In the genomic region with DNA sequence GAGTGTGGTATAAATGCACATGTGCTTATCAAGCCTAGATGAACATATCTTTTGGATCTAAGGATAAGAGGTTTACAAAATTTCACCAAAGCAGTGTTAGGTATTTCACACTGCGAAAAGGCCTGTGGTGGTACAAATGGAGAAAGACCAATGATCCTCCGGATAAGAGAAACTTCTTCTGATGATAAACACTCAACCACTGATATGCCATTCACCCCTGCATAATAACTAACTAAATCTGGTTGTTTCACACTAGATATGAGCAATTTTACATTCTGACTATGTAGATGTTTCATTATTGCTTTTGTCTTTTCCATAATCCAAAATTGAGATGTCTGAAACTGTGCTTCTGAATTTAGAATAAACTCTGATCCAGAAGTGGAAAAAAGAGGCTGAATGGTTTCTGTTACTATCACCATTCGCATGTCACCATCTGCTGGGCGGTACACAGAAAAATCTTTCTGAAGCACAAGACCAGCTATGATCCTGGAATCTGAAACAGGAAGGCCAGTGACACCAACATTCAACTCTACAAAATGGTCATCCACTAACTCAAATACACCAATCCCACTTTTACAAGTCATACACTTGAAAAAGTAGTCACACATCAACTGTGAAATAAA, we compare ENCODE assay signal across 8 cellular contexts. TPM values are rescaled to one million over a fixed set of nuclear protein-coding genes. Genes with fewer than 3 reads are reported as not detected.
DNase-seq lines count a peak whose midpoint lies in the region; ATAC-seq and TF ChIP-seq lines count a peak whose summit lies in the region.

No MANE protein-coding gene starts in this region.

- H3K9me2 ChIP-seq in OCI-LY7 (ENCODE audit: insufficient read depth, low read length) = no peaks in the 10 kb centered on the region; the same call in 1 of the 2 replicates

- in situ Hi-C loops in brain microvascular endothelial cell (cut with HindIII; ENCODE audit: low pct_ligation_motif_present, low sequenced_read_pairs) = loop anchor here (25.0 kb wide), 1 partner anchor 260 kb away; the partner anchor contains the start of gene NAP1L1

- peak overlapping the region in 2 of 5 donors; percentile 84 to 85 for H3K9ac ChIP-seq in subcutaneous abdominal adipose tissue (ENCODE audit: low read length in 5 of 5)

- H2AFZ ChIP-seq in OCI-LY7 (ENCODE audit: low read length) = peak overlapping the region; percentile 89; the same call in 1 of the 2 replicates

- H3K27me3 ChIP-seq in brain microvascular endothelial cell (replicated peaks) (no peaks in the 10 kb centered on the region), kidney epithelial cell (ENCODE audit: control insufficient read depth, insufficient read depth, low read length) (no peaks in the 10 kb centered on the region), subcutaneous abdominal adipose tissue (ENCODE audit: control insufficient read depth in 5 of 5, insufficient read depth in 4 of 5, low read length in 5 of 5) (no peaks in the 10 kb centered on the region)

- peak overlapping the region; percentile 74 for H3K4me3 ChIP-seq in OCI-LY7 (ENCODE audit: low read depth, low read length, poor library complexity, severe bottlenecking)
- H3K4me3 ChIP-seq in brain microvascular endothelial cell (ENCODE audit: low read depth, low read length) = peak overlapping the region; percentile 88
- H3K4me3 ChIP-seq in kidney epithelial cell (ENCODE audit: low read depth, low read length) = peak overlapping the region; percentile 82
- H3K4me3 ChIP-seq in subcutaneous abdominal adipose tissue (ENCODE audit: low read depth in 1 of 5, low read length in 5 of 5) = peak overlapping the region in 4 of 5 donors; percentile 89 to 96 (median 93)

- POLR2A ChIA-PET in OCI-LY7 (lab: Charles Lee) = interaction anchor here (0.7 to 1.1 kb wide), 4 partner anchors 238 to 714 kb away, joined by 4 to 6 read pairs (median 4); no protein-coding TSS in a partner anchor

- intact Hi-C loops in OCI-LY7 (cut with micrococcal nuclease; ENCODE audit: unreplicated experiment) = loop anchor here (2.0 to 10.0 kb wide), 4 partner anchors 310 to 865 kb away; partner anchors contain the start of genes GLIPR1 and ZDHHC17

- H3K9me3 ChIP-seq in OCI-LY7 (ENCODE audit: low read length) (no peaks in the 10 kb centered on the region), subcutaneous abdominal adipose tissue (ENCODE audit: control insufficient read depth in 5 of 5, low read length in 5 of 5) (no peaks in the 10 kb centered on the region)

- CTCF ChIA-PET in OCI-LY7 (lab: Charles Lee; ENCODE audit: unreplicated experiment) = no interaction called here

- peak; percentile 29 for ATAC-seq in HG03039 (IDR thresholded peaks at IDR 0.05; ENCODE audit: unreplicated experiment)

- peaks cover 16% of the 10 kb centered on the region for H3K4me1 ChIP-seq in OCI-LY7 (ENCODE audit: insufficient read depth, low read length, poor library complexity, severe bottlenecking)
- peaks cover 2 to 31% (median 23%) of the 10 kb centered on the region in 5 donors for H3K4me1 ChIP-seq in subcutaneous abdominal adipose tissue (ENCODE audit: control insufficient read depth in 5 of 5, insufficient read depth in 5 of 5, low read length in 5 of 5)

- H3K4me2 ChIP-seq in OCI-LY7 (ENCODE audit: low read length) = peak overlapping the region; percentile 89

- peak; percentile 9 to 13 for DNase-seq in stimulated activated CD4-positive, alpha-beta T cell treated with anti-CD3 and anti-CD28 coated beads, Interleukin-15, amount 100 ng/mL, for 48 hours (ENCODE audit: low read depth in 2 of 2)
- DNase-seq in stimulated activated CD4-positive, alpha-beta T cell treated with anti-CD3 and anti-CD28 coated beads, Interleukin-4, amount 100 ng/mL, for 1 hour = no peak
- DNase-seq in OCI-LY7 (ENCODE audit: low spot score) (peak; percentile 63), brain microvascular endothelial cell (peak; percentile 70), kidney epithelial cell (ENCODE audit: low read depth) (peak; percentile 31), T1000 (lab: John Stamatoyannopoulos, UW) (no peak)

- H3K27ac ChIP-seq in OCI-LY7 (ENCODE audit: low read depth, low read length, poor library complexity, severe bottlenecking) (peak overlapping the region; percentile 76), brain microvascular endothelial cell (no peak overlapping the region), subcutaneous abdominal adipose tissue (ENCODE audit: low read depth, low read length) (peak overlapping the region; percentile 83)

- BruUV-seq in OCI-LY7 (replicated peaks; lab: Mats Ljungman, UMichigan) = no TSS peak

- peaks cover 8% of the 10 kb centered on the region; the same call in 1 of the 2 replicates for H3K79me2 ChIP-seq in OCI-LY7 (ENCODE audit: insufficient read depth, low read depth, low read length)

- TF ChIP-seq CTCF in OCI-LY7 (conservative IDR thresholded peaks at IDR 0.05; ENCODE audit: low read length) (peak; percentile 76), brain microvascular endothelial cell (IDR thresholded peaks at IDR 0.05; ENCODE audit: low read depth, low read length, missing control alignments) (peak; percentile 63), kidney epithelial cell (IDR thresholded peaks at IDR 0.05; ENCODE audit: insufficient read depth, low read length, poor library complexity, severe bottlenecking) (peak; percentile 66)

- H3K36me3 ChIP-seq in OCI-LY7 (ENCODE audit: insufficient read depth, low read length) (no peaks in the 10 kb centered on the region), brain microvascular endothelial cell (replicated peaks) (no peaks in the 10 kb centered on the region), kidney epithelial cell (ENCODE audit: control insufficient read depth, insufficient read depth, low read length) (no peaks in the 10 kb centered on the region), subcutaneous abdominal adipose tissue (ENCODE audit: control insufficient read depth in 5 of 5, insufficient read depth in 5 of 5, low read length in 5 of 5) (no peaks in the 10 kb centered on the region)

- H4K20me1 ChIP-seq in OCI-LY7 (ENCODE audit: insufficient read depth, low read length) = no peaks in the 10 kb centered on the region

RNA-seq across cellular contexts. Expression of gene BBS10, which starts 1.3 kb away (rescaled TPM):
- total RNA-seq in OCI-LY7 (2014; rRNA removed; shearing (Covaris generic)) = 5.8 and 6.2 TPM in 2 replicates
- total RNA-seq in OCI-LY7 (2022) (5.5 and 6.3 TPM in 2 replicates), kidney epithelial cell (12.5 and 14.4 TPM in 2 replicates)

Comparison
In these comparisons a context has a peak if more than half of its experiments do, and no peak if none do; other contexts are left out.
1. DNase-seq: peak in stimulated activated CD4-positive, alpha-beta T cell treated with anti-CD3 and anti-CD28 coated beads, Interleukin-15, amount 100 ng/mL, for 48 hours (2 of 2), OCI-LY7 (single experiment), brain microvascular endothelial cell (single experiment) and kidney epithelial cell (single experiment); none in stimulated activated CD4-positive, alpha-beta T cell treated with anti-CD3 and anti-CD28 coated beads, Interleukin-4, amount 100 ng/mL, for 1 hour (single experiment) and T1000 (single experiment).
2. Peak in every context shown above with its lines, with median percentiles within 50 percentile points of each other: H3K4me3 ChIP-seq and CTCF ChIP-seq.